16 cellular contexts compared by ENCODE assay signal in genomic region chr2:240503848-240504247, GRCh38. TPM values are rescaled to one million over a fixed set of nuclear protein-coding genes. Genes with fewer than 3 reads are reported as not detected.
A peak's percentile ranks its signal among the peaks of the same experiment; 100 is the strongest.
DNase-seq lines count a peak whose midpoint lies in the region; FAIRE-seq and TF ChIP-seq lines count a peak whose summit lies in the region.
"Had no signal": no experiment of that assay in that cellular context is flagged by ENCODE, and none has a peak within 500 bp of the region (broad histone marks: within the 10 kb centered on the region; RNA-seq: fewer than 3 reads in every experiment).

No MANE protein-coding gene starts in this region.

- no peak overlapping the region for H3K27ac Mint-ChIP-seq in osteocyte (ENCODE audit: unreplicated experiment)
- H3K27ac Mint-ChIP-seq: CD8-positive, alpha-beta T cell; GM23338 had no signal

- no peaks in the 10 kb centered on the region for H3K9me3 ChIP-seq in kidney (ENCODE audit: control insufficient read depth in 1 of 2, low read length in 2 of 2)
- H3K9me3 ChIP-seq: BLaER1 had no signal

- no peaks in the 10 kb centered on the region for H3K4me1 ChIP-seq in kidney (ENCODE audit: control insufficient read depth in 1 of 2, insufficient read depth in 1 of 2, low read depth in 1 of 2, low read length in 2 of 2)
- H3K4me1 ChIP-seq: BLaER1 had no signal

- H3K4me3 Mint-ChIP-seq in osteocyte (ENCODE audit: unreplicated experiment) = no peak overlapping the region
- H3K4me3 Mint-ChIP-seq: CD8-positive, alpha-beta T cell; GM23338 had no signal

- H3K9ac ChIP-seq in kidney (ENCODE audit: low read length in 2 of 2) = no peak overlapping the region
- H3K9ac ChIP-seq: BLaER1 had no signal

- no peaks in the 10 kb centered on the region for H3K27me3 Mint-ChIP-seq in osteocyte (ENCODE audit: unreplicated experiment)

- FAIRE-seq in kidney (lab: Jason Lieb, UNC) (no peak), GM12892 (lab: Jason Lieb, UNC) (no peak)
- FAIRE-seq: A204.1 had no signal

- intact Hi-C loops in kidney (cut with DNase I) = no loop called here

- no peak overlapping the region for H3K27ac ChIP-seq in kidney (ENCODE audit: low read depth in 2 of 2, low read length in 2 of 2)
- H3K27ac ChIP-seq: BLaER1 had no signal

- H3K4me3 ChIP-seq in kidney (ENCODE audit: low read length in 2 of 2) (no peak overlapping the region), foreskin fibroblast (ENCODE audit: low read depth in 1 of 2, low read length in 2 of 2) (no peak overlapping the region)
- H3K4me3 ChIP-seq: BLaER1, GM23338 had no signal

- H3K9me3 Mint-ChIP-seq in osteocyte (ENCODE audit: unreplicated experiment) = no peaks in the 10 kb centered on the region
- H3K9me3 Mint-ChIP-seq: CD8-positive, alpha-beta T cell; GM23338 had no signal

- in situ Hi-C loops in GM13976 (cut with MboI; ENCODE audit: low sequenced_read_pairs, unreplicated experiment) = loop anchor here (25.0 kb wide), 1 partner anchor 208 kb away; no protein-coding TSS in a partner anchor

- no peaks in the 10 kb centered on the region for H3K4me1 Mint-ChIP-seq in osteocyte (ENCODE audit: unreplicated experiment)
- H3K4me1 Mint-ChIP-seq: GM23338 had no signal

- peaks cover 9% of the 10 kb centered on the region for H3K36me3 Mint-ChIP-seq in osteocyte (ENCODE audit: unreplicated experiment)

- no peak for TF ChIP-seq CTCF in GM13976 (IDR thresholded peaks at IDR 0.05; ENCODE audit: borderline replicate concordance, control extremely low read depth, extremely low read depth, insufficient read depth, missing control alignments)
- TF ChIP-seq CTCF in kidney (IDR thresholded peaks at IDR 0.05; ENCODE audit: borderline replicate concordance, extremely low read depth, insufficient read depth) = no peak
- TF ChIP-seq CTCF in osteocyte (IDR thresholded peaks at IDR 0.05) = no peak
- no peak for TF ChIP-seq CTCF in foreskin fibroblast (IDR thresholded peaks at IDR 0.05; ENCODE audit: low read depth, low read length)

- peaks cover 0 to 5% of the 10 kb centered on the region in 2 donors for H3K36me3 ChIP-seq in kidney (ENCODE audit: control insufficient read depth in 1 of 2, insufficient read depth in 2 of 2, low read length in 2 of 2)

- TF ChIP-seq POLR2A in GM12892 (IDR thresholded peaks at IDR 0.05; ENCODE audit: low read depth, low read length) = no peak

- DNase-seq in activated CD8-positive, alpha-beta memory T cell treated with anti-CD3 and anti-CD28 coated beads for 24 hours = peak; percentile 17
- DNase-seq in activated CD8-positive, alpha-beta memory T cell treated with anti-CD3 and anti-CD28 coated beads, Interleukin-2, amount 50 U/mL, for 48 hours = no peak
- DNase-seq in GM13976 (ENCODE audit: low spot score) = peak; percentile 10
- DNase-seq in kidney = peak; percentile 45
- DNase-seq in osteocyte (ENCODE audit: extremely low spot score, unreplicated experiment) = peak; percentile 64
- DNase-seq in NCI-H748 (lab: John Stamatoyannopoulos, UW; ENCODE audit: unreplicated experiment) = no peak
- no peak for DNase-seq in GM12892 (ENCODE audit: insufficient read length)
- no peak for DNase-seq in foreskin fibroblast
- DNase-seq: KG1, NCI-H1417 treated with DMSO at 0.1 percent for 48 hours, NCI-H2029 treated with DMSO at 0.1 percent for 48 hours, NCI-H2171 treated with DMSO at 0.1 percent for 48 hours had no signal

RNA-seq across cellular contexts. Expression of gene ANKMY1, which starts 53.9 kb away (rescaled TPM):
- total RNA-seq in kidney = 22.1 TPM
- 3.0 TPM for polyA plus RNA-seq in kidney (ENCODE audit: insufficient read depth, low read depth, low replicate concordance)
- total RNA-seq in osteocyte = 16.9 and 28.5 TPM in 2 replicates
- polyA plus RNA-seq in GM12892 (2012; ENCODE audit: missing spikeins) = 9.9 TPM

RNA-seq across cellular contexts. Expression of gene DUSP28, which starts 56.3 kb away (rescaled TPM):
- total RNA-seq in kidney = 7.0 TPM
- 5.9 TPM for polyA plus RNA-seq in kidney (ENCODE audit: insufficient read depth, low read depth, low replicate concordance)
- 3.8 and 5.9 TPM in 2 replicates for total RNA-seq in osteocyte
- polyA plus RNA-seq in GM12892 (2012; ENCODE audit: missing spikeins) = 7.3 TPM

Comparison
In these comparisons a context has a peak if more than half of its experiments do, and no peak if none do; other contexts are left out.
1. DNase-seq: peak in activated CD8-positive, alpha-beta memory T cell treated with anti-CD3 and anti-CD28 coated beads for 24 hours (single experiment), GM13976 (single experiment), kidney (single experiment) and osteocyte (single experiment); none in activated CD8-positive, alpha-beta memory T cell treated with anti-CD3 and anti-CD28 coated beads, Interleukin-2, amount 50 U/mL, for 48 hours (single experiment), NCI-H748 (single experiment), GM12892 (single experiment) and foreskin fibroblast (0 of 2).